ENCODE assay signal across 2 cellular contexts in genomic region chr11:78266451-78266850, GRCh38.
TF ChIP-seq lines count a peak whose summit lies in the region.

No MANE protein-coding gene starts in this region.

TF ChIP-seq in SK-N-SH, 30 proteins besides CTCF, POLR2A, EP300 and RAD21:
- TF ChIP-seq TCF12 (IDR thresholded peaks at IDR 0.05) (no peak), MXI1 (IDR thresholded peaks at IDR 0.05; ENCODE audit: low read depth, low read length) (no peak), NFIC (IDR thresholded peaks at IDR 0.05; ENCODE audit: borderline replicate concordance) (peak; percentile 21; the same call in 1 of the 2 replicates), REST (IDR thresholded peaks at IDR 0.05; ENCODE audit: low read depth, low read length) (no peak)

TF ChIP-seq in SK-N-SH treated with all-trans-retinoic acid at 6 μM for 48 hours, 23 proteins besides CTCF, POLR2A, EP300 and RAD21:
- TF ChIP-seq TSHZ2 (CRISPR knock-in tag; IDR thresholded peaks at IDR 0.05) = no peak
